8 cellular contexts compared by ENCODE assay signal in genomic region chr10:31697271-31698168, GRCh38.
DNase-seq lines count a peak whose midpoint lies in the region; ATAC-seq and TF ChIP-seq lines count a peak whose summit lies in the region.

No MANE protein-coding gene starts in this region.

- H3K27me3 Mint-ChIP-seq in CD14-positive monocyte (ENCODE audit: low read depth in 3 of 3): no peaks in the 10 kb centered on the region

- H3K4me1 ChIP-seq in RWPE2 (ENCODE audit: insufficient read depth, poor library complexity, severe bottlenecking): peaks cover 6% of the 10 kb centered on the region

- DNase-seq in CD14-positive monocyte (ENCODE audit: low spot score) (peak; percentile 90), RWPE2 (ENCODE audit: low spot score) (no peak), glomerular endothelial cell (ENCODE audit: extremely low read depth, low read depth, low spot score) (peak; percentile 94), pons (ENCODE audit: low spot score) (peak; percentile 85), iPS-NIHi7 (ENCODE audit: extremely low spot score) (no peak), HT-29 (ENCODE audit: low spot score) (no peak)
- DNase-seq in stimulated activated CD4-positive, alpha-beta T cell treated with anti-CD3 and anti-CD28 coated beads, Interleukin-4, amount 100 ng/mL, for 4 hours: no peak

- no peak for TF ChIP-seq CTCF in CD14-positive monocyte (IDR thresholded peaks at IDR 0.05)
- no peak for TF ChIP-seq CTCF in RWPE2 (IDR thresholded peaks at IDR 0.05; ENCODE audit: poor library complexity, severe bottlenecking)

- H3K4me3 Mint-ChIP-seq in CD14-positive monocyte: peak overlapping the region; percentile 63 to 77

- H3K9me3 Mint-ChIP-seq in CD14-positive monocyte: peaks cover 0 to 7% (median 0%) of the 10 kb centered on the region in 7 donors

- no peaks in the 10 kb centered on the region for H3K9me3 ChIP-seq in RWPE2 (ENCODE audit: severe bottlenecking)

- intact Hi-C loops in CD14-positive monocyte (cut with micrococcal nuclease): loop anchor here in 1 of 2 donors (10.0 kb wide), 1 partner anchor 103 kb away; no protein-coding TSS in a partner anchor

- no peak overlapping the region for H3K4me3 ChIP-seq in RWPE2 (ENCODE audit: severe bottlenecking)

- no peaks in the 10 kb centered on the region for H3K36me3 ChIP-seq in RWPE2 (ENCODE audit: low read depth)

- no peak overlapping the region for H3K27ac ChIP-seq in RWPE2 (ENCODE audit: poor library complexity, severe bottlenecking)

- H3K27ac Mint-ChIP-seq in CD14-positive monocyte: peak overlapping the region; percentile 51 to 91 (median 83)

- no peaks in the 10 kb centered on the region for H3K27me3 ChIP-seq in RWPE2 (ENCODE audit: insufficient read depth, poor library complexity, severe bottlenecking)

- peaks cover 8 to 12% of the 10 kb centered on the region in 2 donors for H3K36me3 Mint-ChIP-seq in CD14-positive monocyte

- H3K4me1 Mint-ChIP-seq in CD14-positive monocyte: peaks cover 65% of the 10 kb centered on the region

- ATAC-seq in RWPE2 (ENCODE audit: low read depth): peak; percentile 54; the same call in 1 of the 3 replicates
- no peak for ATAC-seq in HG03039 (IDR thresholded peaks at IDR 0.05; ENCODE audit: unreplicated experiment)

Comparison
In these comparisons a context has a peak if more than half of its experiments do, and no peak if none do; other contexts are left out.
1. DNase-seq: peak in CD14-positive monocyte (single experiment), glomerular endothelial cell (single experiment) and pons (single experiment); none in RWPE2 (single experiment), iPS-NIHi7 (single experiment), stimulated activated CD4-positive, alpha-beta T cell treated with anti-CD3 and anti-CD28 coated beads, Interleukin-4, amount 100 ng/mL, for 4 hours (0 of 2) and HT-29 (single experiment).